Comparison of ENCODE assay signal across 1 cellular context in genomic region chr3:78176869-78177268, GRCh38.
TF ChIP-seq lines count a peak whose summit lies in the region.

No MANE protein-coding gene starts in this region.

TF ChIP-seq in HepG2, 621 proteins besides CTCF, POLR2A, EP300 and RAD21 (continued from another document and continues in another):
- TF ChIP-seq, protein P1, sequence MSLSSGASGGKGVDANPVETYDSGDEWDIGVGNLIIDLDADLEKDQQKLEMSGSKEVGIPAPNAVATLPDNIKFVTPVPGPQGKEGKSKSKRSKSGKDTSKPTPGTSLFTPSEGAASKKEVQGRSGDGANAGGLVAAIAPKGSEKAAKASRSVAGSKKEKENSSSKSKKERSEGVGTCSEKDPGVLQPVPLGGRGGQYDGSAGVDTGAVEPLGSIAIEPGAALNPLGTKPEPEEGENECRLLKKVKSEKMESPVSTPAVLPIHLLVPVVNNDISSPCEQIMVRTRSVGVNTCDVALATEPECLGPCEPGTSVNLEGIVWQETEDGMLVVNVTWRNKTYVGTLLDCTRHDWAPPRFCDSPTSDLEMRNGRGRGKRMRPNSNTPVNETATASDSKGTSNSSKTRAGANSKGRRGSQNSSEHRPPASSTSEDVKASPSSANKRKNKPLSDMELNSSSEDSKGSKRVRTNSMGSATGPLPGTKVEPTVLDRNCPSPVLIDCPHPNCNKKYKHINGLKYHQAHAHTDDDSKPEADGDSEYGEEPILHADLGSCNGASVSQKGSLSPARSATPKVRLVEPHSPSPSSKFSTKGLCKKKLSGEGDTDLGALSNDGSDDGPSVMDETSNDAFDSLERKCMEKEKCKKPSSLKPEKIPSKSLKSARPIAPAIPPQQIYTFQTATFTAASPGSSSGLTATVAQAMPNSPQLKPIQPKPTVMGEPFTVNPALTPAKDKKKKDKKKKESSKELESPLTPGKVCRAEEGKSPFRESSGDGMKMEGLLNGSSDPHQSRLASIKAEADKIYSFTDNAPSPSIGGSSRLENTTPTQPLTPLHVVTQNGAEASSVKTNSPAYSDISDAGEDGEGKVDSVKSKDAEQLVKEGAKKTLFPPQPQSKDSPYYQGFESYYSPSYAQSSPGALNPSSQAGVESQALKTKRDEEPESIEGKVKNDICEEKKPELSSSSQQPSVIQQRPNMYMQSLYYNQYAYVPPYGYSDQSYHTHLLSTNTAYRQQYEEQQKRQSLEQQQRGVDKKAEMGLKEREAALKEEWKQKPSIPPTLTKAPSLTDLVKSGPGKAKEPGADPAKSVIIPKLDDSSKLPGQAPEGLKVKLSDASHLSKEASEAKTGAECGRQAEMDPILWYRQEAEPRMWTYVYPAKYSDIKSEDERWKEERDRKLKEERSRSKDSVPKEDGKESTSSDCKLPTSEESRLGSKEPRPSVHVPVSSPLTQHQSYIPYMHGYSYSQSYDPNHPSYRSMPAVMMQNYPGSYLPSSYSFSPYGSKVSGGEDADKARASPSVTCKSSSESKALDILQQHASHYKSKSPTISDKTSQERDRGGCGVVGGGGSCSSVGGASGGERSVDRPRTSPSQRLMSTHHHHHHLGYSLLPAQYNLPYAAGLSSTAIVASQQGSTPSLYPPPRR (CRISPR knock-in tag; IDR thresholded peaks at IDR 0.05; ENCODE audit: borderline replicate concordance): no peak
- TF ChIP-seq, protein P2, sequence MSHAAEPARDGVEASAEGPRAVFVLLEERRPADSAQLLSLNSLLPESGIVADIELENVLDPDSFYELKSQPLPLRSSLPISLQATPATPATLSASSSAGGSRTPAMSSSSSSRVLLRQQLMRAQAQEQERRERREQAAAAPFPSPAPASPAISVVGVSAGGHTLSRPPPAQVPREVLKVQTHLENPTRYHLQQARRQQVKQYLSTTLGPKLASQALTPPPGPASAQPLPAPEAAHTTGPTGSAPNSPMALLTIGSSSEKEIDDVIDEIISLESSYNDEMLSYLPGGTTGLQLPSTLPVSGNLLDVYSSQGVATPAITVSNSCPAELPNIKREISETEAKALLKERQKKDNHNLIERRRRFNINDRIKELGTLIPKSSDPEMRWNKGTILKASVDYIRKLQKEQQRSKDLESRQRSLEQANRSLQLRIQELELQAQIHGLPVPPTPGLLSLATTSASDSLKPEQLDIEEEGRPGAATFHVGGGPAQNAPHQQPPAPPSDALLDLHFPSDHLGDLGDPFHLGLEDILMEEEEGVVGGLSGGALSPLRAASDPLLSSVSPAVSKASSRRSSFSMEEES (CRISPR knock-in tag; IDR thresholded peaks at IDR 0.05): peak; percentile 91
- no peak for TF ChIP-seq WIZ (CRISPR knock-in tag; IDR thresholded peaks at IDR 0.05)
- peak; percentile 59; the same call in 1 of the 2 replicates for TF ChIP-seq ETV5 (CRISPR knock-in tag; IDR thresholded peaks at IDR 0.05; ENCODE audit: borderline replicate concordance)
- no peak for TF ChIP-seq RBM22 (optimal IDR thresholded peaks at IDR 0.05; ENCODE audit: low read length)
- TF ChIP-seq ZNF232 (CRISPR knock-in tag; IDR thresholded peaks at IDR 0.05; ENCODE audit: borderline replicate concordance): no peak
- TF ChIP-seq ZBTB42 (CRISPR knock-in tag; IDR thresholded peaks at IDR 0.05): no peak
- TF ChIP-seq, protein P3, sequence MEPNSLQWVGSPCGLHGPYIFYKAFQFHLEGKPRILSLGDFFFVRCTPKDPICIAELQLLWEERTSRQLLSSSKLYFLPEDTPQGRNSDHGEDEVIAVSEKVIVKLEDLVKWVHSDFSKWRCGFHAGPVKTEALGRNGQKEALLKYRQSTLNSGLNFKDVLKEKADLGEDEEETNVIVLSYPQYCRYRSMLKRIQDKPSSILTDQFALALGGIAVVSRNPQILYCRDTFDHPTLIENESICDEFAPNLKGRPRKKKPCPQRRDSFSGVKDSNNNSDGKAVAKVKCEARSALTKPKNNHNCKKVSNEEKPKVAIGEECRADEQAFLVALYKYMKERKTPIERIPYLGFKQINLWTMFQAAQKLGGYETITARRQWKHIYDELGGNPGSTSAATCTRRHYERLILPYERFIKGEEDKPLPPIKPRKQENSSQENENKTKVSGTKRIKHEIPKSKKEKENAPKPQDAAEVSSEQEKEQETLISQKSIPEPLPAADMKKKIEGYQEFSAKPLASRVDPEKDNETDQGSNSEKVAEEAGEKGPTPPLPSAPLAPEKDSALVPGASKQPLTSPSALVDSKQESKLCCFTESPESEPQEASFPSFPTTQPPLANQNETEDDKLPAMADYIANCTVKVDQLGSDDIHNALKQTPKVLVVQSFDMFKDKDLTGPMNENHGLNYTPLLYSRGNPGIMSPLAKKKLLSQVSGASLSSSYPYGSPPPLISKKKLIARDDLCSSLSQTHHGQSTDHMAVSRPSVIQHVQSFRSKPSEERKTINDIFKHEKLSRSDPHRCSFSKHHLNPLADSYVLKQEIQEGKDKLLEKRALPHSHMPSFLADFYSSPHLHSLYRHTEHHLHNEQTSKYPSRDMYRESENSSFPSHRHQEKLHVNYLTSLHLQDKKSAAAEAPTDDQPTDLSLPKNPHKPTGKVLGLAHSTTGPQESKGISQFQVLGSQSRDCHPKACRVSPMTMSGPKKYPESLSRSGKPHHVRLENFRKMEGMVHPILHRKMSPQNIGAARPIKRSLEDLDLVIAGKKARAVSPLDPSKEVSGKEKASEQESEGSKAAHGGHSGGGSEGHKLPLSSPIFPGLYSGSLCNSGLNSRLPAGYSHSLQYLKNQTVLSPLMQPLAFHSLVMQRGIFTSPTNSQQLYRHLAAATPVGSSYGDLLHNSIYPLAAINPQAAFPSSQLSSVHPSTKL (CRISPR knock-in tag; IDR thresholded peaks at IDR 0.05): peak; percentile 94
- no peak for TF ChIP-seq ZNF841 (CRISPR knock-in tag; IDR thresholded peaks at IDR 0.05; ENCODE audit: borderline replicate concordance)
- TF ChIP-seq ZMYM4 (CRISPR knock-in tag; IDR thresholded peaks at IDR 0.05): peak; percentile 85
- no peak for TF ChIP-seq KDM4B (CRISPR knock-in tag; IDR thresholded peaks at IDR 0.05)
- TF ChIP-seq RFX1 (IDR thresholded peaks at IDR 0.05): no peak
- no peak for TF ChIP-seq BHLHE40 (IDR thresholded peaks at IDR 0.05; ENCODE audit: low read length)
- TF ChIP-seq HDAC1 (CRISPR knock-in tag; IDR thresholded peaks at IDR 0.05): peak; percentile 39; the same call in 1 of the 2 replicates
- TF ChIP-seq HMG20A (CRISPR knock-in tag; IDR thresholded peaks at IDR 0.05; ENCODE audit: borderline replicate concordance): peak; percentile 65; the same call in 1 of the 2 replicates
- peak; percentile 54; the same call in 1 of the 2 replicates for TF ChIP-seq SAP130 (CRISPR knock-in tag; IDR thresholded peaks at IDR 0.05; ENCODE audit: low read depth)
- TF ChIP-seq ZNF17 (CRISPR knock-in tag; IDR thresholded peaks at IDR 0.05): no peak
- TF ChIP-seq TBX3 (IDR thresholded peaks at IDR 0.05; ENCODE audit: borderline replicate concordance): no peak
- TF ChIP-seq CENPX (CRISPR knock-in tag; IDR thresholded peaks at IDR 0.05): no peak
- TF ChIP-seq STAG1 (CRISPR knock-in tag; IDR thresholded peaks at IDR 0.05): no peak
- no peak for TF ChIP-seq PRDM10 (CRISPR knock-in tag; IDR thresholded peaks at IDR 0.05; ENCODE audit: low read depth)
- no peak for TF ChIP-seq RXRA (CRISPR knock-in tag; IDR thresholded peaks at IDR 0.05)
- TF ChIP-seq ATM (IDR thresholded peaks at IDR 0.05; ENCODE audit: borderline replicate concordance): no peak
- TF ChIP-seq, protein P4, sequence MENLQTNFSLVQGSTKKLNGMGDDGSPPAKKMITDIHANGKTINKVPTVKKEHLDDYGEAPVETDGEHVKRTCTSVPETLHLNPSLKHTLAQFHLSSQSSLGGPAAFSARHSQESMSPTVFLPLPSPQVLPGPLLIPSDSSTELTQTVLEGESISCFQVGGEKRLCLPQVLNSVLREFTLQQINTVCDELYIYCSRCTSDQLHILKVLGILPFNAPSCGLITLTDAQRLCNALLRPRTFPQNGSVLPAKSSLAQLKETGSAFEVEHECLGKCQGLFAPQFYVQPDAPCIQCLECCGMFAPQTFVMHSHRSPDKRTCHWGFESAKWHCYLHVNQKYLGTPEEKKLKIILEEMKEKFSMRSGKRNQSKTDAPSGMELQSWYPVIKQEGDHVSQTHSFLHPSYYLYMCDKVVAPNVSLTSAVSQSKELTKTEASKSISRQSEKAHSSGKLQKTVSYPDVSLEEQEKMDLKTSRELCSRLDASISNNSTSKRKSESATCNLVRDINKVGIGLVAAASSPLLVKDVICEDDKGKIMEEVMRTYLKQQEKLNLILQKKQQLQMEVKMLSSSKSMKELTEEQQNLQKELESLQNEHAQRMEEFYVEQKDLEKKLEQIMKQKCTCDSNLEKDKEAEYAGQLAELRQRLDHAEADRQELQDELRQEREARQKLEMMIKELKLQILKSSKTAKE (CRISPR knock-in tag; IDR thresholded peaks at IDR 0.05; ENCODE audit: borderline replicate concordance): no peak
- no peak for TF ChIP-seq ZNF333 (CRISPR knock-in tag; IDR thresholded peaks at IDR 0.05; ENCODE audit: borderline replicate concordance)
- no peak for TF ChIP-seq ZNF3 (CRISPR knock-in tag; IDR thresholded peaks at IDR 0.05)
- no peak for TF ChIP-seq MED8 (CRISPR knock-in tag; IDR thresholded peaks at IDR 0.05; ENCODE audit: insufficient replicate concordance)
- TF ChIP-seq ZNF253 (CRISPR knock-in tag; IDR thresholded peaks at IDR 0.05; ENCODE audit: borderline replicate concordance): no peak
- no peak for TF ChIP-seq ZNF629 (CRISPR knock-in tag; conservative IDR thresholded peaks at IDR 0.05)
- no peak for TF ChIP-seq ZFP90 (CRISPR knock-in tag; IDR thresholded peaks at IDR 0.05; ENCODE audit: borderline replicate concordance)
- TF ChIP-seq ZNF160 (CRISPR knock-in tag; IDR thresholded peaks at IDR 0.05): no peak
- TF ChIP-seq ZSCAN22 (CRISPR knock-in tag; IDR thresholded peaks at IDR 0.05): no peak
- 0 out of 2 replicates have a peak, but pooled peaks have one; percentile 13 for TF ChIP-seq MIER2 (CRISPR knock-in tag; IDR thresholded peaks at IDR 0.05)
- TF ChIP-seq NFKB2 (CRISPR knock-in tag; IDR thresholded peaks at IDR 0.05; ENCODE audit: borderline replicate concordance): no peak
- TF ChIP-seq ZNF225 (CRISPR knock-in tag; IDR thresholded peaks at IDR 0.05): no peak
- TF ChIP-seq REXO4 (CRISPR knock-in tag; IDR thresholded peaks at IDR 0.05; ENCODE audit: borderline replicate concordance): no peak
